ENCODE assay signal across 28 cellular contexts in the genomic region with DNA sequence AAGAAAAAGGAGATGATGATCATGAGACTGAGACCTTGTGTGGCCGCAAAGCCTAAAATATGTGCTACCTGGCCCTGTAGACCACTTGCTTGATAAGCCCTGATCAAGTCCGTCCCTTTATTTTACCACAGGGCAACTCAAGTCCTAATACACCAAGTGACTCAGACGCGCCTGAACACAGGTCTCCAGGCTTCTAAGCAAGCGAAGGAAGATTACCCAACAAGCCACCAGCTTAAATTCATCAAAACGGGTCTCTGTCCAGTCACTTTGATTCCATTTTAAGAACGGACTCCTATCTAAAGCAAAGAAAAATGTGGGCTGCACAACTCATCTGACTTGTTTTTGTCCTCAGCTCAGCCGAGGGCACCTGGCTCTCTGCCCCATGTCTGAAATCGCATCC. TPM values are rescaled to one million over a fixed set of nuclear protein-coding genes. Genes with fewer than 3 reads are reported as not detected.
DNase-seq lines count a peak whose midpoint lies in the region; ATAC-seq, FAIRE-seq and TF ChIP-seq lines count a peak whose summit lies in the region.
"Had no signal": no experiment of that assay in that cellular context is flagged by ENCODE, and none has a peak within 500 bp of the region (broad histone marks: within the 10 kb centered on the region; RNA-seq: fewer than 3 reads in every experiment).

No MANE protein-coding gene starts in this region.

- DNase-seq in H9 (no peak), astrocyte (ENCODE audit: low read depth) (peak; percentile 51), foreskin keratinocyte (no peak), posterior cingulate gyrus (no peak), natural killer cell (no peak), T-helper 1 cell (no peak)
- DNase-seq: activated CD4-positive, alpha-beta memory T cell treated with anti-CD3 and anti-CD28 coated beads, Interleukin-2, amount 10 ng/mL, durations not matched to agents 7 days and 5 days; activated CD8-positive, alpha-beta memory T cell treated with anti-CD3 and anti-CD28 coated beads, Interleukin-2, amount 50 U/mL, for 4 hours; activated naive CD4-positive, alpha-beta T cell treated with Interleukin-2 at 50 U/mL for 16 hours; BE2C; brain microvascular endothelial cell; heart right ventricle; naive B cell; NCI-H187; NCI-H526; occipital lobe; PC-9; Right ventricle myocardium superior; stimulated activated CD4-positive, alpha-beta T cell treated with anti-CD3 and anti-CD28 coated beads, Interleukin-4, amount 100 ng/mL, for 1 hour; T-helper 2 cell had no signal

- no peak overlapping the region for H2BK12ac ChIP-seq in H9 (ENCODE audit: insufficient read length, low read depth, low read length)

- peaks cover 20% of the 10 kb centered on the region for H3K4me1 ChIP-seq in H9 (ENCODE audit: insufficient read depth, low read length)
- H3K4me1 ChIP-seq in astrocyte (ENCODE audit: insufficient read depth, low read length), result peaks cover 31% of the 10 kb centered on the region
- peaks cover 38% of the 10 kb centered on the region for H3K4me1 ChIP-seq in foreskin keratinocyte

- H3K23ac ChIP-seq in H9 (ENCODE audit: insufficient read length, low read depth, low read length), result no peak overlapping the region

- H3K23me2 ChIP-seq in H9 (ENCODE audit: insufficient read length, low read depth, low read length, poor library complexity, severe bottlenecking), result no peaks in the 10 kb centered on the region

- H4K5ac ChIP-seq in H9 (ENCODE audit: insufficient read length, low read depth, low read length), result no peak overlapping the region

- no peak overlapping the region for H3K4me2 ChIP-seq in H9 (ENCODE audit: insufficient read depth, insufficient read length, low read length)
- H3K4me2 ChIP-seq in astrocyte (ENCODE audit: low read length), result no peak overlapping the region
- H3K4me2 ChIP-seq: PC-9 had no signal

- no peak for TF ChIP-seq CTCF in C4-2B (conservative IDR thresholded peaks at IDR 0.05)
- TF ChIP-seq CTCF in H9 (conservative IDR thresholded peaks at IDR 0.05), result no peak
- TF ChIP-seq CTCF in astrocyte (IDR thresholded peaks at IDR 0.05; ENCODE audit: insufficient read depth, low read depth, low read length), result no peak
- no peak for TF ChIP-seq CTCF in foreskin keratinocyte (conservative IDR thresholded peaks at IDR 0.05)
- no peak for TF ChIP-seq CTCF in natural killer cell (IDR thresholded peaks at IDR 0.05)

- H3K9ac ChIP-seq in H9 (ENCODE audit: extremely low read depth, insufficient read length, low read length), result no peak overlapping the region
- H3K9ac ChIP-seq in astrocyte (ENCODE audit: low read length), result no peak overlapping the region

- H3K9me3 Mint-ChIP-seq in H9 (no peaks in the 10 kb centered on the region; a peak in 1 of 5 replicates), astrocyte (ENCODE audit: unreplicated experiment) (no peaks in the 10 kb centered on the region), natural killer cell (no peaks in the 10 kb centered on the region)
- H3K9me3 Mint-ChIP-seq: activated CD4-positive, alpha-beta memory T cell treated with anti-CD3 and anti-CD28 coated beads, Interleukin-2, amount 10 ng/mL, durations not matched to agents 7 days and 5 days; IgD-negative memory B cell; mesothelial cell of epicardium; naive B cell had no signal

- H3K27ac ChIP-seq in C4-2B (peak overlapping the region; percentile 63), H9 (ENCODE audit: insufficient read length, low read depth, low read length) (no peak overlapping the region), astrocyte (ENCODE audit: low read depth, low read length) (no peak overlapping the region), foreskin keratinocyte (peak overlapping the region; percentile 1)
- H3K27ac ChIP-seq: adrenal gland, brain microvascular endothelial cell, heart right ventricle, PC-9, tibial nerve had no signal

- no peak overlapping the region for H3T11ph ChIP-seq in H9 (ENCODE audit: low read length)

- H3K36me3 Mint-ChIP-seq in H9 (ENCODE audit: insufficient read depth in 1 of 3, low read depth in 3 of 3) (peaks cover 0 to 8% (median 0%) of the 10 kb centered on the region in 3 experiments; a peak in 2 of 7 replicates), astrocyte (ENCODE audit: low read depth, unreplicated experiment) (peaks cover 6% of the 10 kb centered on the region), natural killer cell (no peaks in the 10 kb centered on the region)
- H3K36me3 Mint-ChIP-seq: mesothelial cell of epicardium, naive B cell had no signal

- peaks cover 19% of the 10 kb centered on the region for H3K79me1 ChIP-seq in H9 (ENCODE audit: insufficient read depth, low read depth, low read length, poor library complexity, severe bottlenecking)

- no peak overlapping the region for H2BK15ac ChIP-seq in H9 (ENCODE audit: low read depth, low read length)

- no peak overlapping the region for H2AFZ ChIP-seq in H9 (ENCODE audit: low read length)
- H2AFZ ChIP-seq in astrocyte (ENCODE audit: low read depth, low read length), result no peak overlapping the region
- H2AFZ ChIP-seq: PC-9 had no signal

- intact Hi-C loops in posterior cingulate gyrus (cut with DNase I), result no loop called here
- intact Hi-C loops in natural killer cell (cut with micrococcal nuclease), result no loop called here

- H3K18ac ChIP-seq in H9 (ENCODE audit: insufficient read length, low read depth, low read length), result no peak overlapping the region

- H3K14ac ChIP-seq in H9 (ENCODE audit: insufficient read depth, low read length), result no peak overlapping the region; the same call in 1 of the 2 replicates

- H3K9me3 ChIP-seq in H9 (ENCODE audit: control insufficient read depth, low read depth, low read length), result no peaks in the 10 kb centered on the region
- no peaks in the 10 kb centered on the region for H3K9me3 ChIP-seq in astrocyte (ENCODE audit: insufficient read depth, low read depth, low read length)
- H3K9me3 ChIP-seq: adrenal gland, BE2C, HAP-1, heart right ventricle, tibial nerve had no signal

- H2BK20ac ChIP-seq in H9 (ENCODE audit: low read depth, low read length, poor library complexity, severe bottlenecking), result no peak overlapping the region

- no CpG with 5 or more reads among the region's 9 CpGs for WGBS in H9 (ENCODE audit: extremely low coverage, insufficient read length, low lambda C conversion rate)

- no peak overlapping the region for H3K4me3 ChIP-seq in astrocyte (ENCODE audit: insufficient read depth, low read depth, low read length)
- H3K4me3 ChIP-seq: adrenal gland, GM12878, HAP-1, heart right ventricle, PC-9, tibial nerve had no signal

- peak overlapping the region; percentile 50 to 86 (median 73); a peak in 4 of 7 replicates for H3K27ac Mint-ChIP-seq in H9
- no peak overlapping the region for H3K27ac Mint-ChIP-seq in astrocyte (ENCODE audit: unreplicated experiment)
- no peak overlapping the region for H3K27ac Mint-ChIP-seq in natural killer cell
- H3K27ac Mint-ChIP-seq: activated CD4-positive, alpha-beta memory T cell treated with anti-CD3 and anti-CD28 coated beads, Interleukin-2, amount 10 ng/mL, durations not matched to agents 7 days and 5 days had no signal

- H3K4ac ChIP-seq in H9 (ENCODE audit: low read depth, low read length), result no peak overlapping the region

- H3K56ac ChIP-seq in H9 (ENCODE audit: insufficient read length, low read depth, low read length), result no peak overlapping the region

- H4K8ac ChIP-seq in H9 (replicated peaks; ENCODE audit: insufficient read length, low read depth, low read length), result no peak overlapping the region

- H3K27me3 ChIP-seq in H9 (ENCODE audit: insufficient read depth, low read length) (no peaks in the 10 kb centered on the region), astrocyte (ENCODE audit: insufficient read depth, low read length) (no peaks in the 10 kb centered on the region), foreskin keratinocyte (no peaks in the 10 kb centered on the region)
- H3K27me3 ChIP-seq: adrenal gland, BE2C, brain microvascular endothelial cell, heart right ventricle, tibial nerve had no signal

- no peak overlapping the region for H2BK120ac ChIP-seq in H9 (ENCODE audit: low read depth, low read length, poor library complexity, severe bottlenecking)

- H4K20me1 ChIP-seq in H9 (ENCODE audit: control insufficient read depth, insufficient read depth, insufficient read length) (no peaks in the 10 kb centered on the region), astrocyte (ENCODE audit: insufficient read depth, low read length) (peaks cover 96% of the 10 kb centered on the region)

- H3K4me1 Mint-ChIP-seq in H9 (peaks cover 71 to 76% of the 10 kb centered on the region in 2 experiments), astrocyte (ENCODE audit: low read depth, unreplicated experiment) (peaks cover 48% of the 10 kb centered on the region), natural killer cell (peaks cover 7 to 37% of the 10 kb centered on the region in 2 donors)

- ATAC-seq in foreskin keratinocyte (peak; percentile 62), GM18502 (IDR thresholded peaks at IDR 0.05; ENCODE audit: poor library complexity, unreplicated experiment) (no peak), natural killer cell (no peak)
- ATAC-seq: GM12878, heart right ventricle had no signal

- no peaks in the 10 kb centered on the region for H3K36me3 ChIP-seq in astrocyte (ENCODE audit: insufficient read depth, low read length)
- H3K36me3 ChIP-seq: adrenal gland, BE2C, brain microvascular endothelial cell, HAP-1, heart right ventricle, tibial nerve had no signal

- no peaks in the 10 kb centered on the region for H3K27me3 Mint-ChIP-seq in H9 (ENCODE audit: low read depth)
- no peaks in the 10 kb centered on the region for H3K27me3 Mint-ChIP-seq in astrocyte (ENCODE audit: low read depth, unreplicated experiment)
- no peaks in the 10 kb centered on the region for H3K27me3 Mint-ChIP-seq in natural killer cell (ENCODE audit: low read depth in 2 of 2)
- H3K27me3 Mint-ChIP-seq: activated CD4-positive, alpha-beta memory T cell treated with anti-CD3 and anti-CD28 coated beads, Interleukin-2, amount 10 ng/mL, durations not matched to agents 7 days and 5 days; IgD-negative memory B cell; naive B cell had no signal

- H2BK5ac ChIP-seq in H9 (ENCODE audit: insufficient read length, low read length), result no peak overlapping the region

- H3K79me2 ChIP-seq in H9 (ENCODE audit: insufficient read depth, low read length) (peaks cover 79% of the 10 kb centered on the region), astrocyte (ENCODE audit: insufficient read depth, low read length) (peaks cover 100% of the 10 kb centered on the region)

- H3K4me3 Mint-ChIP-seq in H9 (no peak overlapping the region), astrocyte (ENCODE audit: unreplicated experiment) (no peak overlapping the region), natural killer cell (no peak overlapping the region)
- H3K4me3 Mint-ChIP-seq: activated CD4-positive, alpha-beta memory T cell treated with anti-CD3 and anti-CD28 coated beads, Interleukin-2, amount 10 ng/mL, durations not matched to agents 7 days and 5 days; IgD-negative memory B cell; mesothelial cell of epicardium; naive B cell had no signal

- FAIRE-seq in astrocyte (lab: Jason Lieb, UNC), result no peak
- FAIRE-seq: GM12878 had no signal

- H4K91ac ChIP-seq in H9 (ENCODE audit: insufficient read length, low read depth, low read length), result no peak overlapping the region

- H2AK5ac ChIP-seq in H9 (ENCODE audit: insufficient read length, low read length), result no peak overlapping the region

RNA-seq across cellular contexts. Expression of a gene that starts 26.8 kb away (rescaled TPM):
- total RNA-seq in H9 (2021) (109 TPM in 2 replicates), astrocyte (112 and 115 TPM in 2 replicates), foreskin keratinocyte (69.8 and 76.2 TPM in 2 replicates), natural killer cell (10 to 100 TPM in 2 of 3 donors, 1 to 10 TPM in 1; 8.7 to 12.6 (median 10.2) TPM)
- 20.2 and 25.3 TPM in 2 replicates for polyA plus RNA-seq in foreskin keratinocyte

Comparison
In these comparisons a context has a peak if more than half of its experiments do, and no peak if none do; other contexts are left out.
1. H3K27ac ChIP-seq: peak in C4-2B (single experiment) and foreskin keratinocyte (single experiment); none in H9 (single experiment) and astrocyte (single experiment).
2. H3K27ac Mint-ChIP-seq: peak in H9 (3 of 3); none in astrocyte (single experiment) and natural killer cell (0 of 2).